8 cellular contexts compared by ENCODE assay signal in genomic region chr4:140238353-140239041, GRCh38.
DNase-seq lines count a peak whose midpoint lies in the region; ATAC-seq and TF ChIP-seq lines count a peak whose summit lies in the region.

No MANE protein-coding gene starts in this region.

- CTCF ChIA-PET in MCF 10A (lab: Yijun Ruan, JAX), result interaction anchor here (0.7 to 3.6 kb wide), 12 partner anchors 11 to 580 kb away, joined by 3 to 12 read pairs (median 4); no protein-coding TSS in a partner anchor

- H3K27ac Mint-ChIP-seq in MCF 10A (ENCODE audit: low read depth, unreplicated experiment), result no peak overlapping the region

- TF ChIP-seq CTCF in MCF 10A (IDR thresholded peaks at IDR 0.05; ENCODE audit: unreplicated experiment), result no peak

- H3K9me3 ChIP-seq in subcutaneous abdominal adipose tissue (ENCODE audit: control insufficient read depth in 5 of 5, low read length in 5 of 5), result no peaks in the 10 kb centered on the region

- no peaks in the 10 kb centered on the region for H3K36me3 ChIP-seq in subcutaneous abdominal adipose tissue (ENCODE audit: control insufficient read depth in 5 of 5, insufficient read depth in 5 of 5, low read length in 5 of 5)

- DNase-seq in GM04504 (ENCODE audit: low read depth) (peak; percentile 57), NCI-H446 treated with DMSO at 0.1 percent for 48 hours (lab: John Stamatoyannopoulos, UW) (peak; percentile 95), MCF 10A (ENCODE audit: unreplicated experiment) (peak; percentile 96), iris pigment epithelial cell (ENCODE audit: low read depth) (peak; percentile 77)
- DNase-seq in NK-92 treated with Interleukin-12 subunit alpha and Interleukin-12 subunit beta, amount 100 ng/mL, for 24 hours (lab: John Stamatoyannopoulos, UW), result no peak

- intact Hi-C loops in MCF 10A (cut with micrococcal nuclease), result no loop called here

- H3K27me3 ChIP-seq in subcutaneous abdominal adipose tissue (ENCODE audit: control insufficient read depth in 5 of 5, insufficient read depth in 4 of 5, low read length in 5 of 5), result no peaks in the 10 kb centered on the region

- H3K9ac ChIP-seq in subcutaneous abdominal adipose tissue (ENCODE audit: low read length in 5 of 5), result peak overlapping the region in 4 of 5 donors; percentile 29 to 62 (median 56)

- peaks cover 22% of the 10 kb centered on the region for H3K4me1 Mint-ChIP-seq in MCF 10A (ENCODE audit: insufficient read depth, unreplicated experiment)

- no peaks in the 10 kb centered on the region for H3K36me3 Mint-ChIP-seq in MCF 10A (ENCODE audit: insufficient read depth, unreplicated experiment)

- H3K9me3 Mint-ChIP-seq in MCF 10A (ENCODE audit: unreplicated experiment), result no peaks in the 10 kb centered on the region

- H3K27me3 Mint-ChIP-seq in MCF 10A (ENCODE audit: insufficient read depth, unreplicated experiment), result no peaks in the 10 kb centered on the region

- H3K4me1 ChIP-seq in subcutaneous abdominal adipose tissue (ENCODE audit: control insufficient read depth in 5 of 5, insufficient read depth in 5 of 5, low read length in 5 of 5), result peaks cover 9 to 40% (median 34%) of the 10 kb centered on the region in 5 donors

- peak overlapping the region; percentile 88 for H3K27ac ChIP-seq in subcutaneous abdominal adipose tissue (ENCODE audit: low read depth, low read length)

- no peak overlapping the region for H3K4me3 Mint-ChIP-seq in MCF 10A (ENCODE audit: unreplicated experiment)

- POLR2A ChIA-PET in MCF 10A (lab: Yijun Ruan, JAX), result interaction anchor here (0.7 to 4.1 kb wide), 7 partner anchors 11 to 137 kb away, joined by 3 to 13 read pairs (median 5); partner anchors contain the start of gene MAML3

- ATAC-seq in GM18868 (IDR thresholded peaks at IDR 0.05; ENCODE audit: unreplicated experiment) (no peak), HG03571 (IDR thresholded peaks at IDR 0.05; ENCODE audit: unreplicated experiment) (no peak)

- BruUV-seq in MCF 10A (replicated peaks; lab: Mats Ljungman, UMichigan), result no TSS peak

- H3K4me3 ChIP-seq in subcutaneous abdominal adipose tissue (ENCODE audit: low read depth in 1 of 5, low read length in 5 of 5), result peak overlapping the region in 4 of 5 donors; percentile 53 to 66 (median 58)
